ENCODE assay signal across 17 cellular contexts in genomic region chr3:172187511-172187910, GRCh38.
DNase-seq lines count a peak whose midpoint lies in the region; ATAC-seq, FAIRE-seq and TF ChIP-seq lines count a peak whose summit lies in the region.
"Had no signal": no experiment of that assay in that cellular context is flagged by ENCODE, and none has a peak within 500 bp of the region (broad histone marks: within the 10 kb centered on the region; RNA-seq: fewer than 3 reads in every experiment).

No MANE protein-coding gene starts in this region.

- H2AFZ ChIP-seq in HepG2 (ENCODE audit: low read length), result no peak overlapping the region
- no peak overlapping the region for H2AFZ ChIP-seq in PC-9

- H3K79me2 ChIP-seq in HepG2 (ENCODE audit: insufficient read depth, low read length) (peaks cover 96% of the 10 kb centered on the region), PC-9 (ENCODE audit: low read depth) (peaks cover 96% of the 10 kb centered on the region)

- 98% methylated on average over 6 of the region's 6 CpGs for WGBS in HepG2 (ENCODE audit: low lambda C conversion rate)
- 95% methylated on average over 4 of the region's 6 CpGs for WGBS in right lobe of liver (ENCODE audit: insufficient coverage, low coverage, low lambda C conversion rate, missing lambda C conversion rate)
- over 99% methylated on average over 6 of the region's 6 CpGs for WGBS in esophagus muscularis mucosa

- TF ChIP-seq RAD21 in HepG2 (CRISPR knock-in tag; IDR thresholded peaks at IDR 0.05), result no peak

- no peak for TF ChIP-seq CTCF in HepG2 (CRISPR knock-in tag; IDR thresholded peaks at IDR 0.05)
- TF ChIP-seq CTCF in right lobe of liver (IDR thresholded peaks at IDR 0.05), result no peak
- no peak for TF ChIP-seq CTCF in PC-9 (conservative IDR thresholded peaks at IDR 0.05)
- TF ChIP-seq CTCF in esophagus muscularis mucosa (IDR thresholded peaks at IDR 0.05), result no peak

- H3K36me3 ChIP-seq in HepG2 (replicated peaks in 1 of 2; ENCODE audit: control insufficient read depth in 1 of 2, insufficient read depth in 2 of 2, low read length in 2 of 2), result peaks cover 10 to 51% of the 10 kb centered on the region in 2 experiments
- no peaks in the 10 kb centered on the region for H3K36me3 ChIP-seq in right lobe of liver
- H3K36me3 ChIP-seq in PC-9 (ENCODE audit: low read depth), result peaks cover 31% of the 10 kb centered on the region
- no peaks in the 10 kb centered on the region for H3K36me3 ChIP-seq in esophagus muscularis mucosa
- H3K36me3 ChIP-seq: BLaER1 had no signal

- peaks cover 98% of the 10 kb centered on the region for H4K20me1 ChIP-seq in HepG2 (ENCODE audit: insufficient read depth, low read length)
- peaks cover 61% of the 10 kb centered on the region for H4K20me1 ChIP-seq in PC-9 (ENCODE audit: insufficient read depth)

- intact Hi-C loops in HepG2 (cut with micrococcal nuclease; ENCODE audit: unreplicated experiment), result no loop called here
- intact Hi-C loops in right lobe of liver (cut with DNase I), result no loop called here
- intact Hi-C loops in PC-9 (cut with micrococcal nuclease; ENCODE audit: unreplicated experiment), result no loop called here
- intact Hi-C loops in esophagus muscularis mucosa (cut with DNase I), result no loop called here

- TF ChIP-seq EP300 in HepG2 (IDR thresholded peaks at IDR 0.05; ENCODE audit: low read depth in 2 of 2, low read length in 2 of 2) (no peak), HepG2 (CRISPR knock-in tag; IDR thresholded peaks at IDR 0.05; ENCODE audit: borderline replicate concordance) (no peak), esophagus muscularis mucosa (IDR thresholded peaks at IDR 0.05) (no peak)

- no peak overlapping the region for H3K27ac ChIP-seq in HepG2 (ENCODE audit: extremely low read length, insufficient read depth, low read length)
- no peak overlapping the region for H3K27ac ChIP-seq in right lobe of liver
- H3K27ac ChIP-seq in PC-9, result peak overlapping the region; percentile 1; the same call in 1 of the 2 replicates
- no peak overlapping the region for H3K27ac ChIP-seq in esophagus muscularis mucosa (replicated peaks in 1 of 4)
- H3K27ac ChIP-seq: 22Rv1, BLaER1, HL-60 had no signal

- no peak overlapping the region for H3K9ac ChIP-seq in HepG2 (ENCODE audit: insufficient read depth, low read depth, low read length)
- H3K9ac ChIP-seq: BLaER1 had no signal

- H3K9me3 ChIP-seq in HepG2 (ENCODE audit: low read length) (no peaks in the 10 kb centered on the region), right lobe of liver (no peaks in the 10 kb centered on the region), PC-9 (ENCODE audit: insufficient read depth, low read depth) (no peaks in the 10 kb centered on the region), esophagus muscularis mucosa (no peaks in the 10 kb centered on the region)
- H3K9me3 ChIP-seq: A549, BLaER1 had no signal

- H3K4me2 ChIP-seq in HepG2 (ENCODE audit: low read depth, low read length), result no peak overlapping the region
- H3K4me2 ChIP-seq in PC-9, result no peak overlapping the region
- H3K4me2 ChIP-seq: A549, BLaER1 had no signal

- no peak for FAIRE-seq in HepG2 (lab: Jason Lieb, UNC)
- FAIRE-seq: A549, H1, HTR-8/SVneo had no signal

- TF ChIP-seq POLR2A in HepG2 (IDR thresholded peaks at IDR 0.05; ENCODE audit: insufficient read depth in 1 of 2, low read depth in 2 of 2, low read length in 2 of 2), result no peak
- TF ChIP-seq POLR2A in right lobe of liver (IDR thresholded peaks at IDR 0.05), result no peak
- TF ChIP-seq POLR2A in esophagus muscularis mucosa (IDR thresholded peaks at IDR 0.05; ENCODE audit: low read depth), result no peak

- no TSS peak for BruUV-seq in HepG2 (replicated peaks; lab: Mats Ljungman, UMichigan)
- no TSS peak for BruUV-seq in PC-9 (replicated peaks; lab: Mats Ljungman, UMichigan)

- no peak overlapping the region for H3K4me3 ChIP-seq in HepG2 (replicated peaks in 1 of 3; ENCODE audit: insufficient read depth in 1 of 3, low read depth in 2 of 3, low read length in 3 of 3)
- H3K4me3 ChIP-seq in right lobe of liver, result no peak overlapping the region
- no peak overlapping the region for H3K4me3 ChIP-seq in PC-9
- H3K4me3 ChIP-seq in esophagus muscularis mucosa, result no peak overlapping the region
- H3K4me3 ChIP-seq: A549, BLaER1 had no signal

- ATAC-seq in HepG2 (peak; percentile 15; the same call in 2 of the 3 replicates), right lobe of liver (no peak), HG03442 (IDR thresholded peaks at IDR 0.05; ENCODE audit: unreplicated experiment) (no peak), GM19035 (IDR thresholded peaks at IDR 0.05; ENCODE audit: unreplicated experiment) (no peak)

- H3K27me3 ChIP-seq in HepG2 (ENCODE audit: control insufficient read depth in 1 of 2, insufficient read depth in 2 of 2, low read length in 2 of 2) (no peaks in the 10 kb centered on the region), right lobe of liver (no peaks in the 10 kb centered on the region), PC-9 (ENCODE audit: insufficient read depth, low read depth) (no peaks in the 10 kb centered on the region), esophagus muscularis mucosa (no peaks in the 10 kb centered on the region)
- H3K27me3 ChIP-seq: BLaER1 had no signal

- no peak for DNase-seq in HepG2 (ENCODE audit: low spot score)
- no peak for DNase-seq in right lobe of liver
- DNase-seq in PC-9, result no peak
- peak; percentile 37 for DNase-seq in esophagus muscularis mucosa (ENCODE audit: extremely low spot score)
- DNase-seq in activated CD4-positive, alpha-beta T cell treated with anti-CD3 and anti-CD28 coated beads for 4 hours, result no peak
- DNase-seq: CD4-positive, alpha-beta memory T cell; GF-D8; H9; KBM-7 had no signal

- POLR2A ChIA-PET in HepG2 (lab: Yijun Ruan, JAX) (no interaction called here), PC-9 (lab: Charles Lee; ENCODE audit: unreplicated experiment) (interaction anchor here (0.6 kb wide), 1 partner anchor 30 kb away, joined by 3 read pairs; no protein-coding TSS in a partner anchor)

- H3K9me2 ChIP-seq in PC-9 (ENCODE audit: insufficient read depth), result no peaks in the 10 kb centered on the region

- in situ Hi-C loops in HepG2 (cut with HindIII; ENCODE audit: extremely low pct_ligation_motif_present, low pct_unique_long_range_greater_than_20kb), result no loop called here

- H3K4me1 ChIP-seq in HepG2 (ENCODE audit: insufficient read depth, low read length) (peaks cover 39% of the 10 kb centered on the region), right lobe of liver (peaks cover 0 to 14% (median 7%) of the 10 kb centered on the region in 4 donors), PC-9 (replicated peaks; ENCODE audit: insufficient read depth) (peaks cover 27% of the 10 kb centered on the region), esophagus muscularis mucosa (peaks cover 23 to 27% (median 25%) of the 10 kb centered on the region in 4 donors)
- H3K4me1 ChIP-seq: BLaER1 had no signal

- CTCF ChIA-PET in HepG2 (lab: Yijun Ruan, JAX; ENCODE audit: low intra/inter-chr PET ratio, low total read pairs), result no interaction called here
- CTCF ChIA-PET in PC-9 (lab: Charles Lee), result no interaction called here

- H3F3A ChIP-seq in PC-9 (ENCODE audit: insufficient read depth, low read depth), result peaks cover 84% of the 10 kb centered on the region

TF ChIP-seq in HepG2, 621 proteins besides CTCF, POLR2A, EP300 and RAD21:
- TF ChIP-seq RBM22 (optimal IDR thresholded peaks at IDR 0.05; ENCODE audit: low read length) (peak; percentile 99), THAP7 (CRISPR knock-in tag; IDR thresholded peaks at IDR 0.05) (no peak), NFYB (CRISPR knock-in tag; IDR thresholded peaks at IDR 0.05) (no peak), PAF1 (CRISPR knock-in tag; IDR thresholded peaks at IDR 0.05) (0 out of 2 replicates have a peak, but pooled peaks have one; percentile 14)
